8 cellular contexts compared by ENCODE assay signal in genomic region chr3:134249935-134250716, GRCh38. TPM values are rescaled to one million over a fixed set of nuclear protein-coding genes. Genes with fewer than 3 reads are reported as not detected.
A peak's percentile ranks its signal among the peaks of the same experiment; 100 is the strongest.
DNase-seq lines count a peak whose midpoint lies in the region; ATAC-seq and TF ChIP-seq lines count a peak whose summit lies in the region.

No MANE protein-coding gene starts in this region.

- H3K27me3 ChIP-seq in heart left ventricle: no peaks in the 10 kb centered on the region
- H3K27me3 ChIP-seq in vagina: no peaks in the 10 kb centered on the region

- peaks cover 0 to 3% (median 0%) of the 10 kb centered on the region in 7 donors for H3K9me3 Mint-ChIP-seq in CD14-positive monocyte
- H3K9me3 Mint-ChIP-seq in activated naive CD8-positive, alpha-beta T cell treated with anti-CD3 and anti-CD28 coated beads for 36 hours: peaks cover 6% of the 10 kb centered on the region

- H3K36me3 ChIP-seq in SK-N-MC (ENCODE audit: insufficient read depth, low read length): peaks cover 12% of the 10 kb centered on the region
- H3K36me3 ChIP-seq in heart left ventricle: no peaks in the 10 kb centered on the region
- no peaks in the 10 kb centered on the region for H3K36me3 ChIP-seq in vagina

- H3K4me1 ChIP-seq in heart left ventricle: peaks cover 0 to 54% (median 40%) of the 10 kb centered on the region in 12 donors
- peaks cover 57% of the 10 kb centered on the region for H3K4me1 ChIP-seq in vagina

- ATAC-seq in GM19328 (IDR thresholded peaks at IDR 0.05; ENCODE audit: unreplicated experiment): peak; percentile 48
- peak; percentile 32 for ATAC-seq in HG03378 (IDR thresholded peaks at IDR 0.05; ENCODE audit: unreplicated experiment)
- ATAC-seq in heart left ventricle: peak in 3 of 4 donors; percentile 64 to 69 (median 65)

- intact Hi-C loops in CD14-positive monocyte (cut with micrococcal nuclease): no loop called here
- intact Hi-C loops in heart left ventricle (cut with DNase I): loop anchor here in 2 of 10 donors (5.0 kb wide), 2 partner anchors 38 to 47 kb away; no protein-coding TSS in a partner anchor
- intact Hi-C loops in vagina (cut with DNase I): loop anchor here (5.0 kb wide), 1 partner anchor 1588 kb away; the partner anchor contains the start of gene UBA5

- H3K4me3 ChIP-seq in SK-N-MC: peak overlapping the region; percentile 85
- H3K4me3 ChIP-seq in heart left ventricle: peak overlapping the region; percentile 54 to 90 (median 77)
- H3K4me3 ChIP-seq in vagina: peak overlapping the region; percentile 79 to 83

- H3K4me3 Mint-ChIP-seq in CD14-positive monocyte: peak overlapping the region; percentile 92 to 98
- peak overlapping the region; percentile 84 for H3K4me3 Mint-ChIP-seq in activated naive CD8-positive, alpha-beta T cell treated with anti-CD3 and anti-CD28 coated beads for 36 hours

- peaks cover 0 to 5% of the 10 kb centered on the region in 2 donors for H3K36me3 Mint-ChIP-seq in CD14-positive monocyte
- H3K36me3 Mint-ChIP-seq in activated naive CD8-positive, alpha-beta T cell treated with anti-CD3 and anti-CD28 coated beads for 36 hours: peaks cover 24% of the 10 kb centered on the region

- peak overlapping the region; percentile 82 for H3K9ac ChIP-seq in SK-N-MC (ENCODE audit: insufficient read length)

- H3K4me1 Mint-ChIP-seq in CD14-positive monocyte: peaks cover 51% of the 10 kb centered on the region
- H3K4me1 Mint-ChIP-seq in activated naive CD8-positive, alpha-beta T cell treated with anti-CD3 and anti-CD28 coated beads for 36 hours: peaks cover 57% of the 10 kb centered on the region

- no peak for DNase-seq in CD14-positive monocyte (ENCODE audit: low spot score)
- no peak for DNase-seq in SK-N-MC (ENCODE audit: low read depth, low spot score)
- peak; percentile 61 for DNase-seq in activated naive CD8-positive, alpha-beta T cell treated with anti-CD3 and anti-CD28 coated beads for 36 hours
- DNase-seq in heart left ventricle: peak; percentile 56 to 85 (median 67)
- DNase-seq in pons (ENCODE audit: low spot score): peak; percentile 14
- DNase-seq in vagina (ENCODE audit: extremely low spot score in 2 of 2): no peak

- no peak for TF ChIP-seq CTCF in CD14-positive monocyte (IDR thresholded peaks at IDR 0.05)
- TF ChIP-seq CTCF in heart left ventricle (IDR thresholded peaks at IDR 0.05): no peak
- TF ChIP-seq CTCF in vagina (IDR thresholded peaks at IDR 0.05): no peak

- peak overlapping the region in 5 of 7 donors; percentile 67 to 85 (median 75) for H3K27ac Mint-ChIP-seq in CD14-positive monocyte
- peak overlapping the region; percentile 88 for H3K27ac Mint-ChIP-seq in activated naive CD8-positive, alpha-beta T cell treated with anti-CD3 and anti-CD28 coated beads for 36 hours

- H3K27ac ChIP-seq in SK-N-MC (no peak overlapping the region), heart left ventricle (peak overlapping the region; percentile 78 to 98 (median 88)), vagina (peak overlapping the region; percentile 98)

- WGBS in heart left ventricle, 4 donors: 0 to 1% (median 1%) methylated on average over 14 to 85 of the region's 85 CpGs

- TF ChIP-seq POLR2A in heart left ventricle (IDR thresholded peaks at IDR 0.05) (no peak), vagina (IDR thresholded peaks at IDR 0.05) (no peak)

- H3K27me3 Mint-ChIP-seq in CD14-positive monocyte (ENCODE audit: low read depth in 3 of 3): peaks cover 3 to 9% (median 6%) of the 10 kb centered on the region in 3 donors
- H3K27me3 Mint-ChIP-seq in activated naive CD8-positive, alpha-beta T cell treated with anti-CD3 and anti-CD28 coated beads for 36 hours: peaks cover 7% of the 10 kb centered on the region

- no peaks in the 10 kb centered on the region; the same call in 1 of the 2 replicates for H3K9me3 ChIP-seq in SK-N-MC (ENCODE audit: low read depth, low read length)
- H3K9me3 ChIP-seq in heart left ventricle: no peaks in the 10 kb centered on the region
- no peaks in the 10 kb centered on the region for H3K9me3 ChIP-seq in vagina

RNA-seq across cellular contexts. Expression of gene RYK, which starts 0.5 kb away (rescaled TPM):
- 1 to 10 TPM; 3.5 to 5.0 TPM for polyA plus RNA-seq in CD14-positive monocyte
- 10 to 100 TPM; 18.7 to 21.0 TPM for total RNA-seq in activated naive CD8-positive, alpha-beta T cell treated with anti-CD3 and anti-CD28 coated beads for 36 hours
- 10 to 100 TPM; 32.9 to 43.7 (median 39.5) TPM for total RNA-seq in heart left ventricle
- polyA plus RNA-seq in heart left ventricle: 10 to 100 TPM; 17.3 to 23.6 TPM
- 102 TPM for total RNA-seq in vagina

Comparison
In these comparisons a context has a peak if more than half of its experiments do, and no peak if none do; other contexts are left out.
1. DNase-seq: peak in activated naive CD8-positive, alpha-beta T cell treated with anti-CD3 and anti-CD28 coated beads for 36 hours (single experiment), heart left ventricle (5 of 5) and pons (single experiment); none in CD14-positive monocyte (single experiment), SK-N-MC (single experiment) and vagina (0 of 2).
2. Peak in every context shown above with its lines, with median percentiles within 50 percentile points of each other: ATAC-seq and H3K4me3 ChIP-seq.